Comparison of ENCODE assay signal across 1 cellular context in genomic region chr6:12048609-12049008, GRCh38.
TF ChIP-seq lines count a peak whose summit lies in the region.

No MANE protein-coding gene starts in this region.

TF ChIP-seq in GM12878, 131 proteins besides CTCF, POLR2A, EP300 and RAD21 (continued from another document):
- TF ChIP-seq REST (IDR thresholded peaks at IDR 0.05; ENCODE audit: low read depth, low read length) (no peak), PML (IDR thresholded peaks at IDR 0.05; ENCODE audit: low read length) (0 out of 2 replicates have a peak, but pooled peaks have one; percentile 0), BRCA1 (IDR thresholded peaks at IDR 0.05; ENCODE audit: low read depth, low read length) (no peak), NR2C1 (IDR thresholded peaks at IDR 0.05) (no peak), BMI1 (IDR thresholded peaks at IDR 0.05; ENCODE audit: borderline replicate concordance) (no peak)
